In the genomic region with DNA sequence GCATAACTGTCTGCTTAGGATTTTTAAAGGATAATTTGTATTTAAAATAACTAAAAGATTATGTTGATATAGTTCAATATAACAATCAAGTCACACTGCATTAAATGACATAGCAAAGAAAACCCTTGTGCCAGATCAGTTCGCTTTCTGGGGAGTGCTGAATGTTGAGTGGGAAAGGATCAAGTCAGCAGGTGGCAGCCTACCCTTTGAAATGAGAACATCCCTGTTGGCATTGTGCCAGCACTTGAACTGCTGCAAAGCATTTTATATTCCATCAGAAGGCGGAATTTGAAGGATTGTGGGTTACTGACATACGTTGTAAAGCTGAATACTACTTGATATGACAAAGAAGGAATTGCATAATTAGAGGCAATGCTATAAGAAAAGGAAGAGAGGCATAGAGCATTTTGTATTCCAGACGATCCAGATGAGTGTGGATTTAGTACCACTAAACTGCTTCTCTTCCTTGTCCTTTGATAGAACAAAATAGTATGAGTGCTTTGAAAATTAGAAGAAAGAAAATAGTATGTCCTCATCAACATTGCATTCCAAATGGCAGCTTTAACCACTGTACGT, we compare ENCODE assay signal across 8 cellular contexts. TPM values are rescaled to one million over a fixed set of nuclear protein-coding genes. Genes with fewer than 3 reads are reported as not detected.
DNase-seq lines count a peak whose midpoint lies in the region; ATAC-seq and TF ChIP-seq lines count a peak whose summit lies in the region.

No MANE protein-coding gene starts in this region.

- H3K27me3 Mint-ChIP-seq in activated CD8-positive, alpha-beta T cell treated with anti-CD3 and anti-CD28 coated beads for 36 hours, result no peaks in the 10 kb centered on the region

- TF ChIP-seq CTCF in 22Rv1 (IDR thresholded peaks at IDR 0.05), result peak; percentile 70
- peak; percentile 15 for TF ChIP-seq CTCF in GM12864 (IDR thresholded peaks at IDR 0.05; ENCODE audit: low read depth, low read length, missing control alignments)
- TF ChIP-seq CTCF in activated CD8-positive, alpha-beta T cell treated with anti-CD3 and anti-CD28 coated beads for 36 hours (IDR thresholded peaks at IDR 0.05), result no peak

- H3K27ac ChIP-seq in 22Rv1, result no peak overlapping the region

- ATAC-seq in activated CD8-positive, alpha-beta T cell treated with anti-CD3 and anti-CD28 coated beads for 36 hours, result no peak
- ATAC-seq in GM18505 (IDR thresholded peaks at IDR 0.05; ENCODE audit: unreplicated experiment) (no peak), GM18520 (IDR thresholded peaks at IDR 0.05; ENCODE audit: unreplicated experiment) (no peak)

- H3K27ac Mint-ChIP-seq in activated CD8-positive, alpha-beta T cell treated with anti-CD3 and anti-CD28 coated beads for 36 hours, result no peak overlapping the region

- no peak for TF ChIP-seq POLR2A in GM18505 (IDR thresholded peaks at IDR 0.05; ENCODE audit: borderline replicate concordance, extremely low read depth, insufficient read depth, insufficient read length)

- DNase-seq in GM12864 (ENCODE audit: low read depth) (no peak), NCI-H2171 (lab: John Stamatoyannopoulos, UW) (peak; percentile 61), glomerular visceral epithelial cell (ENCODE audit: extremely low spot score) (peak; percentile 56), posterior cingulate gyrus (peak in 8 of 10 donors; percentile 46 to 85 (median 59))
- DNase-seq in activated CD8-positive, alpha-beta T cell treated with anti-CD3 and anti-CD28 coated beads for 36 hours, result peak; percentile 41

- POLR2A ChIA-PET in activated CD8-positive, alpha-beta T cell treated with anti-CD3 and anti-CD28 coated beads for 36 hours (lab: Charles Lee), result no interaction called here

- CTCF ChIA-PET in activated CD8-positive, alpha-beta T cell treated with anti-CD3 and anti-CD28 coated beads for 36 hours (lab: Charles Lee), result no interaction called here

- intact Hi-C loops in activated CD8-positive, alpha-beta T cell treated with anti-CD3 and anti-CD28 coated beads for 36 hours (cut with micrococcal nuclease), result no loop called here
- intact Hi-C loops in posterior cingulate gyrus (cut with DNase I), result no loop called here

- H3K4me3 Mint-ChIP-seq in activated CD8-positive, alpha-beta T cell treated with anti-CD3 and anti-CD28 coated beads for 36 hours, result no peak overlapping the region

- H3K36me3 Mint-ChIP-seq in activated CD8-positive, alpha-beta T cell treated with anti-CD3 and anti-CD28 coated beads for 36 hours (ENCODE audit: low read depth), result peaks cover 21% of the 10 kb centered on the region

- H3K4me3 ChIP-seq in GM12864 (ENCODE audit: low read depth, low read length), result no peak overlapping the region

- no peaks in the 10 kb centered on the region for H3K9me3 Mint-ChIP-seq in activated CD8-positive, alpha-beta T cell treated with anti-CD3 and anti-CD28 coated beads for 36 hours

- H3K4me1 Mint-ChIP-seq in activated CD8-positive, alpha-beta T cell treated with anti-CD3 and anti-CD28 coated beads for 36 hours (ENCODE audit: low read depth), result no peaks in the 10 kb centered on the region

RNA-seq across cellular contexts. Expression of gene BCKDHB, which starts 26.6 kb away (rescaled TPM):
- 10 to 100 TPM; 17.8 to 19.3 TPM for total RNA-seq in activated CD8-positive, alpha-beta T cell treated with anti-CD3 and anti-CD28 coated beads for 36 hours
